22 cellular contexts compared by ENCODE assay signal in the genomic region with DNA sequence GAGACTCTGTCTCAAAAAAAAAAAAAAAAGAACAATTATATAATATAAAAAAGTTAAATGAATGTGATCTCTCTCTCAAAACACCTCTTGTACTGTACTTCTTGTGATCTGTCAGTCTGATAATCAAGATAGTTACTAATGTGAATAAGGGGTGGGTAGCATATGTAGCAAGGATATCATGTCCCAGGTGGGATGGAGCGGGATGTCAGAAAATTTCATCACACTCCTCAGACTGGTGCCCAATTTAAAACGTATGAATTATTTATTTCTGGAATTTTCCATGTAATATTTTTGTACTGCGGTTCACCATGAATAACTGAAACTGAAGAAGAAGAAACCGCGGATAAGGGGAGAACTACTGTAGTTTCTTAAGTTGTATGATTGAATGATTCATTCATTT. TPM values are rescaled to one million over a fixed set of nuclear protein-coding genes. Genes with fewer than 3 reads are reported as not detected.
DNase-seq lines count a peak whose midpoint lies in the region; ATAC-seq lines count a peak whose summit lies in the region.
"Had no signal": no experiment of that assay in that cellular context is flagged by ENCODE, and none has a peak within 500 bp of the region (broad histone marks: within the 10 kb centered on the region; RNA-seq: fewer than 3 reads in every experiment).

No MANE protein-coding gene starts in this region.

- peaks cover 0 to 10% of the 10 kb centered on the region in 2 donors for H3K36me3 Mint-ChIP-seq in activated naive CD4-positive, alpha-beta T cell treated with anti-CD3 and anti-CD28 coated beads, Interleukin-2, amount 50 U/mL, for 72 hours
- H3K36me3 Mint-ChIP-seq in activated naive CD4-positive, alpha-beta T cell treated with anti-CD3 and anti-CD28 coated beads, Interleukin-2, amount 10 ng/mL, durations not matched to agents 7 days and 5 days = peaks cover 12% of the 10 kb centered on the region
- H3K36me3 Mint-ChIP-seq in activated naive CD8-positive, alpha-beta T cell treated with anti-CD3 and anti-CD28 coated beads for 36 hours = peaks cover 13% of the 10 kb centered on the region
- H3K36me3 Mint-ChIP-seq in effector memory CD8-positive, alpha-beta T cell (ENCODE audit: insufficient read depth) = peaks cover 16% of the 10 kb centered on the region
- H3K36me3 Mint-ChIP-seq in stimulated activated memory B cell treated with anti-CD40 and anti-IgM and Interleukin-4, amounts not matched to agents 10 μg/mL and 1 μg/mL and 100 μg/mL, for 72 hours = no peaks in the 10 kb centered on the region

- no peak overlapping the region for H3K4me3 Mint-ChIP-seq in activated naive CD4-positive, alpha-beta T cell treated with anti-CD3 and anti-CD28 coated beads, Interleukin-2, amount 10 ng/mL, durations not matched to agents 7 days and 5 days
- H3K4me3 Mint-ChIP-seq in activated naive CD8-positive, alpha-beta T cell treated with anti-CD3 and anti-CD28 coated beads for 36 hours = no peak overlapping the region
- H3K4me3 Mint-ChIP-seq in effector memory CD8-positive, alpha-beta T cell = no peak overlapping the region
- H3K4me3 Mint-ChIP-seq in stimulated activated memory B cell treated with anti-CD40 and anti-IgM and Interleukin-4, amounts not matched to agents 10 μg/mL and 1 μg/mL and 100 μg/mL, for 72 hours = no peak overlapping the region

- H3K27ac Mint-ChIP-seq in activated naive CD4-positive, alpha-beta T cell treated with anti-CD3 and anti-CD28 coated beads, Interleukin-2, amount 50 U/mL, for 72 hours = peak overlapping the region; percentile 2 to 54
- H3K27ac Mint-ChIP-seq in activated naive CD4-positive, alpha-beta T cell treated with anti-CD3 and anti-CD28 coated beads, Interleukin-2, amount 10 ng/mL, durations not matched to agents 7 days and 5 days = no peak overlapping the region
- H3K27ac Mint-ChIP-seq in activated naive CD8-positive, alpha-beta T cell treated with anti-CD3 and anti-CD28 coated beads for 36 hours = peak overlapping the region; percentile 25
- H3K27ac Mint-ChIP-seq in effector memory CD8-positive, alpha-beta T cell = peak overlapping the region; percentile 61 to 88
- H3K27ac Mint-ChIP-seq in stimulated activated memory B cell treated with anti-CD40 and anti-IgM and Interleukin-4, amounts not matched to agents 10 μg/mL and 1 μg/mL and 100 μg/mL, for 72 hours = peak overlapping the region; percentile 62

- no peaks in the 10 kb centered on the region for H3K27me3 Mint-ChIP-seq in activated naive CD4-positive, alpha-beta T cell treated with anti-CD3 and anti-CD28 coated beads, Interleukin-2, amount 10 ng/mL, durations not matched to agents 7 days and 5 days
- H3K27me3 Mint-ChIP-seq in activated naive CD8-positive, alpha-beta T cell treated with anti-CD3 and anti-CD28 coated beads for 36 hours = no peaks in the 10 kb centered on the region
- no peaks in the 10 kb centered on the region for H3K27me3 Mint-ChIP-seq in effector memory CD8-positive, alpha-beta T cell
- no peaks in the 10 kb centered on the region for H3K27me3 Mint-ChIP-seq in stimulated activated memory B cell treated with anti-CD40 and anti-IgM and Interleukin-4, amounts not matched to agents 10 μg/mL and 1 μg/mL and 100 μg/mL, for 72 hours

- ATAC-seq in activated naive CD4-positive, alpha-beta T cell treated with anti-CD3 and anti-CD28 coated beads, Interleukin-2, amount 50 U/mL, for 72 hours = no peak
- ATAC-seq in effector memory CD8-positive, alpha-beta T cell (replicated peaks) = no peak
- no peak for ATAC-seq in stimulated activated memory B cell treated with anti-CD40 and anti-IgM and Interleukin-4, amounts not matched to agents 10 μg/mL and 1 μg/mL and 100 μg/mL, for 72 hours
- no peak for ATAC-seq in GM19467 (IDR thresholded peaks at IDR 0.05; ENCODE audit: unreplicated experiment)
- no peak for ATAC-seq in HG03432 (IDR thresholded peaks at IDR 0.05; ENCODE audit: unreplicated experiment)

- DNase-seq in activated naive CD4-positive, alpha-beta T cell treated with anti-CD3 and anti-CD28 coated beads, Interleukin-2, amount 50 U/mL, for 72 hours (ENCODE audit: low spot score in 2 of 2) = no peak
- no peak for DNase-seq in activated naive CD4-positive, alpha-beta T cell treated with anti-CD3 and anti-CD28 coated beads, Interleukin-2, amount 10 ng/mL, durations not matched to agents 7 days and 5 days
- no peak for DNase-seq in activated naive CD8-positive, alpha-beta T cell treated with anti-CD3 and anti-CD28 coated beads for 36 hours
- DNase-seq in effector memory CD8-positive, alpha-beta T cell = no peak
- DNase-seq in activated CD8-positive, alpha-beta memory T cell treated with anti-CD3 and anti-CD28 coated beads, Interleukin-2, amount 50 U/mL, for 4 hours = no peak
- DNase-seq: 8988T, Calu3, DMS79 treated with DMSO at 0.1 percent for 48 hours, GM23248, H7, IMR-90, KG1, MM.1S, NCI-H1694, NCI-H2029 treated with DMSO at 0.1 percent for 48 hours, NCI-H2227 treated with DMSO at 0.1 percent for 48 hours, NCI-H526 treated with DMSO at 0.1 percent for 48 hours, Peyer's patch, SHP77 treated with DMSO at 0.1 percent for 48 hours had no signal

- CTCF ChIA-PET in activated naive CD4-positive, alpha-beta T cell treated with anti-CD3 and anti-CD28 coated beads, Interleukin-2, amount 10 ng/mL, durations not matched to agents 7 days and 5 days (lab: Charles Lee) = no interaction called here

- H3K4me1 Mint-ChIP-seq in activated naive CD4-positive, alpha-beta T cell treated with anti-CD3 and anti-CD28 coated beads, Interleukin-2, amount 10 ng/mL, durations not matched to agents 7 days and 5 days = peaks cover 18% of the 10 kb centered on the region
- H3K4me1 Mint-ChIP-seq in activated naive CD8-positive, alpha-beta T cell treated with anti-CD3 and anti-CD28 coated beads for 36 hours = peaks cover 62% of the 10 kb centered on the region
- peaks cover 38 to 75% of the 10 kb centered on the region in 2 donors for H3K4me1 Mint-ChIP-seq in effector memory CD8-positive, alpha-beta T cell (ENCODE audit: low read depth in 2 of 2)
- H3K4me1 Mint-ChIP-seq in stimulated activated memory B cell treated with anti-CD40 and anti-IgM and Interleukin-4, amounts not matched to agents 10 μg/mL and 1 μg/mL and 100 μg/mL, for 72 hours = peaks cover 63% of the 10 kb centered on the region

- H3K9me3 Mint-ChIP-seq in activated naive CD4-positive, alpha-beta T cell treated with anti-CD3 and anti-CD28 coated beads, Interleukin-2, amount 50 U/mL, for 72 hours = no peaks in the 10 kb centered on the region
- no peaks in the 10 kb centered on the region for H3K9me3 Mint-ChIP-seq in activated naive CD4-positive, alpha-beta T cell treated with anti-CD3 and anti-CD28 coated beads, Interleukin-2, amount 10 ng/mL, durations not matched to agents 7 days and 5 days
- no peaks in the 10 kb centered on the region for H3K9me3 Mint-ChIP-seq in activated naive CD8-positive, alpha-beta T cell treated with anti-CD3 and anti-CD28 coated beads for 36 hours
- no peaks in the 10 kb centered on the region for H3K9me3 Mint-ChIP-seq in effector memory CD8-positive, alpha-beta T cell
- no peaks in the 10 kb centered on the region for H3K9me3 Mint-ChIP-seq in stimulated activated memory B cell treated with anti-CD40 and anti-IgM and Interleukin-4, amounts not matched to agents 10 μg/mL and 1 μg/mL and 100 μg/mL, for 72 hours

RNA-seq across cellular contexts. Expression of a gene that starts 11.0 kb away (rescaled TPM):
- 10 to 100 TPM; 67.2 to 81.6 TPM for total RNA-seq in activated naive CD4-positive, alpha-beta T cell treated with anti-CD3 and anti-CD28 coated beads, Interleukin-2, amount 50 U/mL, for 72 hours
- total RNA-seq in activated naive CD8-positive, alpha-beta T cell treated with anti-CD3 and anti-CD28 coated beads for 36 hours = 10 to 100 TPM; 61.1 to 69.7 TPM
